In the genomic region with DNA sequence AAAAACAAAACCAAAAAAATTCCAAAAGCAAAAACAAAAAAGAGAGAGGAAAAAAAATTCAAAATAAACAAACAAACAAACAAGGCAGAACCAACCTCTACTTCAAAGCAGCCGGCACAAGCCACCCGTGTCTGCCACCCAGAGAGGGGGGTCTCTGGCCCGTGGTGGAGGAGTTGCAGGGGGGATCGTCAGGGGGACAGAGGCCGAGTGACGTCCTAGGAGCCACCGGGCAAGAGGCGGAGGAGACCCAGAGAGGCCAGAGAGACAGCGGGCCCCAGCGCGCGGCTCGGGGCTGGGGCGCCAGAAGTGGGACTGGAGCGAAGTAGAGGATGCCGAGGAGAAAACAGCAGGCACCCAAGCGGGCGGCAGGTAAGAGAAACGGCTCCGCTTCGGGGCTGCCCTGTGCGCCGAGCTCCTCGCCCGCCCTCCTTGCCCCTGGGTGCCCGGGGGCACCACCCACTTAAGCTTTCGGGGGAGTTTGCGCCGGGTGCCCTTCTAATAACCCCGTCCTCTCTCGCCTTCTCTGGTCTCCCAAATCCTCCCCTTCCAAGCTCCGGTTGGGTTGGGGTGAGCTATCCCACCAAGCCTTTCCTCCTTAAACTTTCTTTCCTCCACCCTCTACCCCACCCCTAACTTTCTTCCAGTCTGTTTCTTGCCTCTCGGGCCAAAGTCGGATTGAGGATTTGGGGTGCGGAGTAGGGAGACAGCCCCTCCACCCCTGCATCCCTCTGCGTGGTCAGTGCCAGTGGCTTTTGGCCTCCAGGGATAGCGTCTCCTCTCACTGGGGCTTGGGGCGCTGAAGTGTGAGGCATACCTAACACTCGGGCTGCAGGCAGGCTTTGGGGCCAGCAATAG, we compare ENCODE assay signal across 8 cellular contexts. TPM values are rescaled to one million over a fixed set of nuclear protein-coding genes. Genes with fewer than 3 reads are reported as not detected.
DNase-seq lines count a peak whose midpoint lies in the region; ATAC-seq and TF ChIP-seq lines count a peak whose summit lies in the region.

No MANE protein-coding gene starts in this region.

- H3K27me3 ChIP-seq in left ventricle myocardium inferior (ENCODE audit: low read depth) (peaks cover 60% of the 10 kb centered on the region), sigmoid colon (peaks cover 5 to 30% (median 7%) of the 10 kb centered on the region in 3 donors)

- WGBS in sigmoid colon, 2 donors = 5 to 7% methylated on average over 39 of the region's 39 CpGs

- H3K4me3 ChIP-seq in left ventricle myocardium inferior (peak overlapping the region; percentile 70), sigmoid colon (peak overlapping the region; percentile 38 to 53 (median 49))

- TF ChIP-seq CTCF in left ventricle myocardium inferior (IDR thresholded peaks at IDR 0.05; ENCODE audit: borderline replicate concordance) = no peak
- TF ChIP-seq CTCF in sigmoid colon (IDR thresholded peaks at IDR 0.05) = no peak

- DNase-seq in NCI-H1417 (lab: John Stamatoyannopoulos, UW) (peak in 2 of 3 experiments; percentile 61 to 69), NCI-H1417 treated with DMSO at 0.1 percent for 48 hours (lab: John Stamatoyannopoulos, UW) (no peak), left ventricle myocardium inferior (peak; percentile 14), sigmoid colon (peak; percentile 64), pons (ENCODE audit: low spot score) (no peak)
- DNase-seq in activated T-helper 9 cell treated with anti-CD3 and anti-CD28 coated beads, Interleukin-2, amount 50 U/mL, for 16 hours (ENCODE audit: low read depth) = peak; percentile 18

- TF ChIP-seq EP300 in sigmoid colon (IDR thresholded peaks at IDR 0.05) = no peak

- H3K9me3 ChIP-seq in left ventricle myocardium inferior (replicated peaks) (no peaks in the 10 kb centered on the region), sigmoid colon (no peaks in the 10 kb centered on the region)

- H3K4me1 ChIP-seq in left ventricle myocardium inferior (peaks cover 12% of the 10 kb centered on the region), sigmoid colon (peaks cover 0 to 16% (median 2%) of the 10 kb centered on the region in 4 donors)

- intact Hi-C loops in left ventricle myocardium inferior (cut with micrococcal nuclease) (no loop called here), sigmoid colon (cut with DNase I) (no loop called here)

- ATAC-seq in GM21576 (IDR thresholded peaks at IDR 0.05; ENCODE audit: unreplicated experiment) (no peak), GM19395 (IDR thresholded peaks at IDR 0.05; ENCODE audit: unreplicated experiment) (no peak)

- H3K36me3 ChIP-seq in left ventricle myocardium inferior (no peaks in the 10 kb centered on the region), sigmoid colon (no peaks in the 10 kb centered on the region)

- peak overlapping the region; percentile 66 for H3K27ac ChIP-seq in left ventricle myocardium inferior (replicated peaks)
- H3K27ac ChIP-seq in sigmoid colon = peak overlapping the region; percentile 67 to 75 (median 72)

- no peak for TF ChIP-seq POLR2A in sigmoid colon (IDR thresholded peaks at IDR 0.05)

RNA-seq across cellular contexts. Expression of gene TSHZ2, which starts 1.0 kb away (rescaled TPM):
- total RNA-seq in left ventricle myocardium inferior (3.1 TPM), sigmoid colon (10 to 100 TPM; 14.0 to 32.7 (median 17.5) TPM)
- 1 to 10 TPM; 1.2 to 4.8 (median 3.4) TPM for polyA plus RNA-seq in sigmoid colon

Comparison
In these comparisons a context has a peak if more than half of its experiments do, and no peak if none do; other contexts are left out.
1. DNase-seq: peak in NCI-H1417 (2 of 3), activated T-helper 9 cell treated with anti-CD3 and anti-CD28 coated beads, Interleukin-2, amount 50 U/mL, for 16 hours (single experiment), left ventricle myocardium inferior (single experiment) and sigmoid colon (single experiment); none in NCI-H1417 treated with DMSO at 0.1 percent for 48 hours (single experiment) and pons (single experiment).